In the genomic region with DNA sequence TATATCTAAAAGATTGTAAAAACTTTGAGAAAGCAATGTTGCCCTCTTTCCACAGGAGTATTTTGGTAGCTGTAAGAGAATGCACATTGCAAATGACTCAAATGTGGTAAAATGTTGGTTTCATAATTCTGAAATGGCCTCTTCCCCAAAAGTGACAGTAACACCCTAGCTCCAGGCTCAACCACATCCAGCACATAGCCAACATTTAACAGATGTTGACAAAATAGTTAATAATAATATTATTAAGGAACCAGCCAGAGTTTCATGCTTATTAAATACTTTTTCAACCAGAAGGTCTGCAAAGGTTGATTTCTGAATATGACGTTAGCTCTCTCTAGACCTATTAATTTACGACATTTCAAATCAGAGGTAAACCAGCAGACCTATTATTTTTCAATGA, we compare ENCODE assay signal across 7 cellular contexts. TPM values are rescaled to one million over a fixed set of nuclear protein-coding genes. Genes with fewer than 3 reads are reported as not detected.
DNase-seq lines count a peak whose midpoint lies in the region; ATAC-seq, FAIRE-seq and TF ChIP-seq lines count a peak whose summit lies in the region.

No MANE protein-coding gene starts in this region.

- H3K36me3 ChIP-seq in right atrium auricular region: peaks cover 10% of the 10 kb centered on the region

- H3K27me3 Mint-ChIP-seq in T-helper 1 cell treated with Interleukin-12 subunit alpha and Interleukin-12 subunit beta and Interleukin-4 antibody, amounts not matched to agents 30 μg/mL and 1 μg/mL, for 36 hours (ENCODE audit: low read depth): no peaks in the 10 kb centered on the region

- H3K4me3 ChIP-seq in right atrium auricular region: peak overlapping the region; percentile 44 to 50

- H3K27me3 ChIP-seq in right atrium auricular region: no peaks in the 10 kb centered on the region

- H3K9me3 ChIP-seq in right atrium auricular region: no peaks in the 10 kb centered on the region

- peaks cover 0 to 46% of the 10 kb centered on the region in 2 donors for H3K4me1 ChIP-seq in right atrium auricular region

- H3K36me3 Mint-ChIP-seq in T-helper 1 cell treated with Interleukin-12 subunit alpha and Interleukin-12 subunit beta and Interleukin-4 antibody, amounts not matched to agents 30 μg/mL and 1 μg/mL, for 36 hours (ENCODE audit: low read depth): peaks cover 17% of the 10 kb centered on the region

- no peak for TF ChIP-seq CTCF in right atrium auricular region (IDR thresholded peaks at IDR 0.05)

- H3K27ac Mint-ChIP-seq in T-helper 1 cell treated with Interleukin-12 subunit alpha and Interleukin-12 subunit beta and Interleukin-4 antibody, amounts not matched to agents 30 μg/mL and 1 μg/mL, for 36 hours: peak overlapping the region; percentile 89

- ATAC-seq in GM19035 (IDR thresholded peaks at IDR 0.05; ENCODE audit: unreplicated experiment): peak; percentile 55
- ATAC-seq in HG02981 (IDR thresholded peaks at IDR 0.05; ENCODE audit: unreplicated experiment): peak; percentile 61

- no peaks in the 10 kb centered on the region for H3K9me3 Mint-ChIP-seq in T-helper 1 cell treated with Interleukin-12 subunit alpha and Interleukin-12 subunit beta and Interleukin-4 antibody, amounts not matched to agents 30 μg/mL and 1 μg/mL, for 36 hours

- peak overlapping the region; percentile 94 for H3K4me3 Mint-ChIP-seq in T-helper 1 cell treated with Interleukin-12 subunit alpha and Interleukin-12 subunit beta and Interleukin-4 antibody, amounts not matched to agents 30 μg/mL and 1 μg/mL, for 36 hours

- peak; percentile 9 for FAIRE-seq in urothelium cell line (lab: Jason Lieb, UNC)

- peaks cover 74% of the 10 kb centered on the region for H3K4me1 Mint-ChIP-seq in T-helper 1 cell treated with Interleukin-12 subunit alpha and Interleukin-12 subunit beta and Interleukin-4 antibody, amounts not matched to agents 30 μg/mL and 1 μg/mL, for 36 hours (ENCODE audit: low read depth)

- peak overlapping the region; percentile 68 to 80 for H3K27ac ChIP-seq in right atrium auricular region

- no peak for DNase-seq in right atrium auricular region (ENCODE audit: low spot score)
- no peak for DNase-seq in urothelium cell line (ENCODE audit: low spot score)
- DNase-seq in stimulated activated CD4-positive, alpha-beta T cell treated with anti-CD3 and anti-CD28 coated beads, Interleukin-4, amount 100 ng/mL, for 1 hour: no peak
- DNase-seq in NCI-H2029 (lab: John Stamatoyannopoulos, UW): no peak

RNA-seq across cellular contexts. Expression of gene ANXA1, which starts 1.3 kb away (rescaled TPM):
- 100 to 1,000 TPM in 1 of 2 donors, 10 to 100 TPM in 1; 69.8 to 142 TPM for total RNA-seq in right atrium auricular region
